ENCODE assay signal across 27 cellular contexts in the genomic region with DNA sequence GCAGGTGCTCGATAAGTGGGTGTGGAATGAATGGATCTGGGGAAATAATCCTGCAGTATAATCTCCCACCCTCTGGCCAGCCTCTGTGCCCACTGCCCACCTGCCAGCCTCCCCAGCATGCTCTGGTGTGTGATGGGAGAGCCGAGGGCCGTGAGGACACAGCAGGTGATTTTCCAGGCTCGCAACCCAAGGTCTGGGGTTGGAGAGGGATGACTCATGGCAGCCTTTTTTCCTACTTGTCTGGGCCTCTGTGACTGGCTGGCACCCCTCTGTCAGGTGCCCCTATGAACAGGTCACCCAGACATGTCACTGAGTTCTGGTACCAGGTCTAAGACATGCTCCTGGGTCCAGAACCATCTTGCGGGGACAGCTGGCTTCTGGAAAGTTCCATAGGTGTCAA.
A peak's percentile ranks its signal among the peaks of the same experiment; 100 is the strongest.
DNase-seq lines count a peak whose midpoint lies in the region; ATAC-seq and TF ChIP-seq lines count a peak whose summit lies in the region.
"Had no signal": no experiment of that assay in that cellular context is flagged by ENCODE, and none has a peak within 500 bp of the region (broad histone marks: within the 10 kb centered on the region; RNA-seq: fewer than 3 reads in every experiment).

No MANE protein-coding gene starts in this region.

- no peak overlapping the region for H4K5ac ChIP-seq in H9 (ENCODE audit: insufficient read length, low read depth, low read length)

- no peak overlapping the region for H3K14ac ChIP-seq in H9 (ENCODE audit: insufficient read depth, low read length)
- H3K14ac ChIP-seq in trophoblast cell (ENCODE audit: low read length): no peak overlapping the region

- no peak overlapping the region for H3K4me3 ChIP-seq in trophoblast cell (ENCODE audit: low read depth, low read length)
- H3K4me3 ChIP-seq: cardiac muscle cell, GM12878 had no signal

- H3K9ac ChIP-seq in H9 (ENCODE audit: extremely low read depth, insufficient read length, low read length): no peak overlapping the region
- H3K9ac ChIP-seq in trophoblast cell (ENCODE audit: low read length): no peak overlapping the region
- H3K9ac ChIP-seq: parathyroid adenoma had no signal

- H3K4me2 ChIP-seq in H9 (ENCODE audit: insufficient read depth, insufficient read length, low read length) (no peak overlapping the region), trophoblast cell (ENCODE audit: low read length) (no peak overlapping the region)

- H3K27ac Mint-ChIP-seq in H9: no peak overlapping the region
- peak overlapping the region in 4 of 5 experiments; percentile 85 to 96 (median 92) for H3K27ac Mint-ChIP-seq in brain
- no peak overlapping the region for H3K27ac Mint-ChIP-seq in activated naive CD4-positive, alpha-beta T cell treated with anti-CD3 and anti-CD28 coated beads, Interleukin-2, amount 50 U/mL, for 72 hours
- no peak overlapping the region for H3K27ac Mint-ChIP-seq in immature natural killer cell
- H3K27ac Mint-ChIP-seq: activated T-helper 2 cell treated with anti-CD3 and anti-CD28 coated beads, Interferon-gamma antibody, Interleukin-2, Interleukin-4, amounts not matched to agents 10 μg/mL and 5 μg/mL and 100 μg/mL, durations not matched to agents 14 hours and 24 hours and 36 hours; memory B cell; stimulated activated memory B cell treated with anti-CD40 and anti-IgM and Interleukin-4, amounts not matched to agents 10 μg/mL and 1 μg/mL and 100 μg/mL, for 72 hours; T-cell had no signal

- H3K79me1 ChIP-seq in H9 (ENCODE audit: insufficient read depth, low read depth, low read length, poor library complexity, severe bottlenecking) (no peaks in the 10 kb centered on the region), trophoblast cell (ENCODE audit: low read length) (no peaks in the 10 kb centered on the region)

- H3K79me2 ChIP-seq in H9 (ENCODE audit: insufficient read depth, low read length) (no peaks in the 10 kb centered on the region), trophoblast cell (ENCODE audit: control insufficient read depth, insufficient read depth, low read length, poor library complexity) (no peaks in the 10 kb centered on the region)
- H3K79me2 ChIP-seq: parathyroid adenoma had no signal

- TF ChIP-seq CTCF in H9 (conservative IDR thresholded peaks at IDR 0.05) (no peak), brain (conservative IDR thresholded peaks at IDR 0.05) (no peak)

- H3K4ac ChIP-seq in H9 (ENCODE audit: low read depth, low read length): no peak overlapping the region
- H3K4ac ChIP-seq in trophoblast cell (ENCODE audit: low read depth, low read length): no peak overlapping the region

- H3K4me3 Mint-ChIP-seq in H9 (no peak overlapping the region), brain (peak overlapping the region in 1 of 5 experiments; percentile 6), immature natural killer cell (no peak overlapping the region)
- H3K4me3 Mint-ChIP-seq: memory B cell; stimulated activated memory B cell treated with anti-CD40 and anti-IgM and Interleukin-4, amounts not matched to agents 10 μg/mL and 1 μg/mL and 100 μg/mL, for 72 hours had no signal

- H2BK12ac ChIP-seq in H9 (ENCODE audit: insufficient read length, low read depth, low read length): no peak overlapping the region
- H2BK12ac ChIP-seq in trophoblast cell (ENCODE audit: low read length): no peak overlapping the region

- no peak overlapping the region for H2BK20ac ChIP-seq in H9 (ENCODE audit: low read depth, low read length, poor library complexity, severe bottlenecking)

- no peak overlapping the region for H3K27ac ChIP-seq in H9 (ENCODE audit: insufficient read length, low read depth, low read length)
- H3K27ac ChIP-seq in trophoblast cell (ENCODE audit: low read depth, low read length): no peak overlapping the region
- H3K27ac ChIP-seq: C4-2B, cardiac muscle cell, foreskin keratinocyte, parathyroid adenoma, sigmoid colon, thoracic aorta had no signal

- H3K4me1 Mint-ChIP-seq in H9: peaks cover 13 to 14% of the 10 kb centered on the region in 2 experiments
- peaks cover 48% of the 10 kb centered on the region for H3K4me1 Mint-ChIP-seq in brain
- peaks cover 10 to 17% of the 10 kb centered on the region in 2 donors for H3K4me1 Mint-ChIP-seq in immature natural killer cell

- peaks cover 4% of the 10 kb centered on the region for H3K4me1 ChIP-seq in H9 (ENCODE audit: insufficient read depth, low read length)
- H3K4me1 ChIP-seq in trophoblast cell (ENCODE audit: control insufficient read depth in 1 of 2, insufficient read depth in 2 of 2, low read length in 2 of 2): no peaks in the 10 kb centered on the region
- H3K4me1 ChIP-seq: foreskin keratinocyte, parathyroid adenoma had no signal

- no peaks in the 10 kb centered on the region for H3K9me3 ChIP-seq in H9 (ENCODE audit: control insufficient read depth, low read depth, low read length)
- peaks cover 4% of the 10 kb centered on the region for H3K9me3 ChIP-seq in trophoblast cell (ENCODE audit: insufficient read depth, low read depth, low read length)
- H3K9me3 ChIP-seq: sigmoid colon, thoracic aorta had no signal

- no peaks in the 10 kb centered on the region for H3K23me2 ChIP-seq in H9 (ENCODE audit: insufficient read length, low read depth, low read length, poor library complexity, severe bottlenecking)

- H3K23ac ChIP-seq in H9 (ENCODE audit: insufficient read length, low read depth, low read length) (no peak overlapping the region), trophoblast cell (ENCODE audit: low read length) (peak overlapping the region; percentile 86)

- H2AK5ac ChIP-seq in H9 (ENCODE audit: insufficient read length, low read length) (no peak overlapping the region), trophoblast cell (ENCODE audit: low read length) (no peak overlapping the region)

- peaks cover 42% of the 10 kb centered on the region for H3K27me3 Mint-ChIP-seq in H9 (ENCODE audit: low read depth)
- H3K27me3 Mint-ChIP-seq in brain: peaks cover 3% of the 10 kb centered on the region
- peaks cover 5 to 8% (median 7%) of the 10 kb centered on the region in 3 donors for H3K27me3 Mint-ChIP-seq in immature natural killer cell (ENCODE audit: low read depth in 3 of 3)

- no peak overlapping the region for H4K12ac ChIP-seq in trophoblast cell (ENCODE audit: low read depth, low read length)

- H4K8ac ChIP-seq in H9 (replicated peaks; ENCODE audit: insufficient read length, low read depth, low read length) (no peak overlapping the region), trophoblast cell (ENCODE audit: low read depth, low read length) (no peak overlapping the region)

- H3K27me3 ChIP-seq in H9 (ENCODE audit: insufficient read depth, low read length) (no peaks in the 10 kb centered on the region; the same call in 1 of the 2 replicates), trophoblast cell (ENCODE audit: insufficient read depth, low read length) (no peaks in the 10 kb centered on the region)
- H3K27me3 ChIP-seq: sigmoid colon had no signal

- no peaks in the 10 kb centered on the region; a peak in 1 of 5 replicates for H3K9me3 Mint-ChIP-seq in H9
- peaks cover 0 to 8% (median 0%) of the 10 kb centered on the region in 5 experiments for H3K9me3 Mint-ChIP-seq in brain
- H3K9me3 Mint-ChIP-seq in activated naive CD4-positive, alpha-beta T cell treated with anti-CD3 and anti-CD28 coated beads, Interleukin-2, amount 50 U/mL, for 72 hours: no peaks in the 10 kb centered on the region
- no peaks in the 10 kb centered on the region for H3K9me3 Mint-ChIP-seq in immature natural killer cell
- H3K9me3 Mint-ChIP-seq: activated T-helper 2 cell treated with anti-CD3 and anti-CD28 coated beads, Interferon-gamma antibody, Interleukin-2, Interleukin-4, amounts not matched to agents 10 μg/mL and 5 μg/mL and 100 μg/mL, durations not matched to agents 14 hours and 24 hours and 36 hours; memory B cell; naive B cell; stimulated activated memory B cell treated with anti-CD40 and anti-IgM and Interleukin-4, amounts not matched to agents 10 μg/mL and 1 μg/mL and 100 μg/mL, for 72 hours; T-cell had no signal

- H3K18ac ChIP-seq in H9 (ENCODE audit: insufficient read length, low read depth, low read length) (no peak overlapping the region), trophoblast cell (ENCODE audit: low read length) (no peak overlapping the region)

- no peak overlapping the region for H3K56ac ChIP-seq in H9 (ENCODE audit: insufficient read length, low read depth, low read length)

- H3K36me3 Mint-ChIP-seq in H9 (ENCODE audit: insufficient read depth in 1 of 3, low read depth in 3 of 3) (peaks cover 0 to 3% (median 0%) of the 10 kb centered on the region in 3 experiments; a peak in 1 of 7 replicates), brain (no peaks in the 10 kb centered on the region), immature natural killer cell (peaks cover 0 to 3% (median 0%) of the 10 kb centered on the region in 3 donors)
- H3K36me3 Mint-ChIP-seq in activated naive CD4-positive, alpha-beta T cell treated with anti-CD3 and anti-CD28 coated beads, Interleukin-2, amount 50 U/mL, for 72 hours: no peaks in the 10 kb centered on the region
- H3K36me3 Mint-ChIP-seq: naive B cell; stimulated activated memory B cell treated with anti-CD40 and anti-IgM and Interleukin-4, amounts not matched to agents 10 μg/mL and 1 μg/mL and 100 μg/mL, for 72 hours; T-cell had no signal

- no peaks in the 10 kb centered on the region for H4K20me1 ChIP-seq in H9 (ENCODE audit: control insufficient read depth, insufficient read depth, insufficient read length)

- ATAC-seq in activated naive CD4-positive, alpha-beta T cell treated with anti-CD3 and anti-CD28 coated beads, Interleukin-2, amount 50 U/mL, for 72 hours: no peak
- ATAC-seq: foreskin keratinocyte; GM12878; stimulated activated memory B cell treated with anti-CD40 and anti-IgM and Interleukin-4, amounts not matched to agents 10 μg/mL and 1 μg/mL and 100 μg/mL, for 72 hours; T-cell had no signal

- H2BK120ac ChIP-seq in H9 (ENCODE audit: low read depth, low read length, poor library complexity, severe bottlenecking) (no peak overlapping the region), trophoblast cell (ENCODE audit: insufficient read depth, low read length, poor library complexity) (no peak overlapping the region)

- WGBS in H9 (ENCODE audit: extremely low coverage, insufficient read length, low lambda C conversion rate): no CpG with 5 or more reads among the region's 5 CpGs
- WGBS in trophoblast cell (ENCODE audit: extremely low coverage, insufficient coverage, insufficient read length): no CpG with 5 or more reads among the region's 5 CpGs

- H2BK5ac ChIP-seq in H9 (ENCODE audit: insufficient read length, low read length): no peak overlapping the region
- no peak overlapping the region for H2BK5ac ChIP-seq in trophoblast cell (ENCODE audit: low read depth, low read length, poor library complexity)

- H3T11ph ChIP-seq in H9 (ENCODE audit: low read length): no peak overlapping the region

- no peak overlapping the region for H4K91ac ChIP-seq in H9 (ENCODE audit: insufficient read length, low read depth, low read length)
- H4K91ac ChIP-seq in trophoblast cell (ENCODE audit: low read depth, low read length): no peak overlapping the region

- H2BK15ac ChIP-seq in H9 (ENCODE audit: low read depth, low read length): no peak overlapping the region

- H2AFZ ChIP-seq in H9 (ENCODE audit: low read length) (no peak overlapping the region), trophoblast cell (ENCODE audit: insufficient read depth, low read length, poor library complexity) (no peak overlapping the region)
- H2AFZ ChIP-seq: parathyroid adenoma had no signal

- H3K36me3 ChIP-seq in trophoblast cell (ENCODE audit: control insufficient read depth in 1 of 2, insufficient read depth in 2 of 2, low read length in 2 of 2): no peaks in the 10 kb centered on the region
- H3K36me3 ChIP-seq: cardiac muscle cell, sigmoid colon, thoracic aorta had no signal

- DNase-seq in NCI-H748 (lab: John Stamatoyannopoulos, UW; ENCODE audit: unreplicated experiment) (peak; percentile 27), NCI-H748 treated with DMSO at 0.1 percent for 48 hours (lab: John Stamatoyannopoulos, UW) (no peak), H9 (peak; percentile 31), trophoblast cell (no peak), NCI-H1694 treated with DMSO at 0.1 percent for 48 hours (lab: John Stamatoyannopoulos, UW) (no peak), immature natural killer cell (no peak)
- DNase-seq in activated naive CD4-positive, alpha-beta T cell treated with anti-CD3 and anti-CD28 coated beads, Interleukin-2, amount 50 U/mL, for 72 hours (ENCODE audit: low spot score in 2 of 2): no peak
- DNase-seq: ACHN; activated CD4-positive, alpha-beta T cell treated with anti-CD3 and anti-CD28 coated beads for 4 hours; amniotic stem cell; foreskin keratinocyte; kidney glomerular epithelial cell; naive B cell; NCI-H1694; NCI-H774; OCI-M1; sigmoid colon; T-cell had no signal

Comparison
In these comparisons a context has a peak if more than half of its experiments do, and no peak if none do; other contexts are left out.
1. DNase-seq: peak in NCI-H748 (single experiment) and H9 (single experiment); none in NCI-H748 treated with DMSO at 0.1 percent for 48 hours (single experiment), trophoblast cell (0 of 2), NCI-H1694 treated with DMSO at 0.1 percent for 48 hours (single experiment), activated naive CD4-positive, alpha-beta T cell treated with anti-CD3 and anti-CD28 coated beads, Interleukin-2, amount 50 U/mL, for 72 hours (0 of 2) and immature natural killer cell (0 of 3).
2. H3K27ac Mint-ChIP-seq: peak in brain (4 of 5); none in H9 (0 of 3), activated naive CD4-positive, alpha-beta T cell treated with anti-CD3 and anti-CD28 coated beads, Interleukin-2, amount 50 U/mL, for 72 hours (0 of 2) and immature natural killer cell (0 of 6).